In genomic region chr7:18666107-18666728, GRCh38 we compare ENCODE assay signal across 7 cellular contexts.
DNase-seq lines count a peak whose midpoint lies in the region; ATAC-seq and TF ChIP-seq lines count a peak whose summit lies in the region.

No MANE protein-coding gene starts in this region.

- TF ChIP-seq CTCF in retinal pigment epithelial cell (conservative IDR thresholded peaks at IDR 0.05; ENCODE audit: low read depth, low read length): peak; percentile 99

- intact Hi-C loops in left ventricle myocardium superior (cut with micrococcal nuclease): loop anchor here (10.0 kb wide), 1 partner anchor 311 kb away; no protein-coding TSS in a partner anchor

- no peaks in the 10 kb centered on the region for H3K27me3 ChIP-seq in adipocyte (replicated peaks; ENCODE audit: control insufficient read depth, insufficient read depth, low read length)

- DNase-seq in NCI-H1092 (lab: John Stamatoyannopoulos, UW): peak; percentile 72
- DNase-seq in SW 1271 (lab: John Stamatoyannopoulos, UW): peak; percentile 53 to 86
- peak; percentile 93 for DNase-seq in adipocyte (ENCODE audit: low read depth)
- DNase-seq in left ventricle myocardium superior: peak; percentile 82
- no peak for DNase-seq in retinal pigment epithelial cell (ENCODE audit: low read depth)

- peaks cover 9% of the 10 kb centered on the region for H3K4me1 ChIP-seq in adipocyte (ENCODE audit: control insufficient read depth, insufficient read depth, low read length)

- H3K4me3 ChIP-seq in adipocyte (ENCODE audit: low read length): no peak overlapping the region
- no peak overlapping the region for H3K4me3 ChIP-seq in retinal pigment epithelial cell (ENCODE audit: low read length)

- no peaks in the 10 kb centered on the region for H3K9me3 ChIP-seq in adipocyte (ENCODE audit: control insufficient read depth, low read length)

- peak; percentile 93 for ATAC-seq in GM18499 (IDR thresholded peaks at IDR 0.05; ENCODE audit: insufficient read depth, unreplicated experiment)
- ATAC-seq in HG02642 (IDR thresholded peaks at IDR 0.05; ENCODE audit: poor library complexity, unreplicated experiment): peak; percentile 99
- peak; percentile 93 for ATAC-seq in left ventricle myocardium superior

- no peaks in the 10 kb centered on the region for H3K36me3 ChIP-seq in adipocyte (ENCODE audit: control insufficient read depth, insufficient read depth, low read length, severe bottlenecking)

- H3K9ac ChIP-seq in adipocyte (ENCODE audit: low read length): no peak overlapping the region
